ENCODE assay signal across 23 cellular contexts in the genomic region with DNA sequence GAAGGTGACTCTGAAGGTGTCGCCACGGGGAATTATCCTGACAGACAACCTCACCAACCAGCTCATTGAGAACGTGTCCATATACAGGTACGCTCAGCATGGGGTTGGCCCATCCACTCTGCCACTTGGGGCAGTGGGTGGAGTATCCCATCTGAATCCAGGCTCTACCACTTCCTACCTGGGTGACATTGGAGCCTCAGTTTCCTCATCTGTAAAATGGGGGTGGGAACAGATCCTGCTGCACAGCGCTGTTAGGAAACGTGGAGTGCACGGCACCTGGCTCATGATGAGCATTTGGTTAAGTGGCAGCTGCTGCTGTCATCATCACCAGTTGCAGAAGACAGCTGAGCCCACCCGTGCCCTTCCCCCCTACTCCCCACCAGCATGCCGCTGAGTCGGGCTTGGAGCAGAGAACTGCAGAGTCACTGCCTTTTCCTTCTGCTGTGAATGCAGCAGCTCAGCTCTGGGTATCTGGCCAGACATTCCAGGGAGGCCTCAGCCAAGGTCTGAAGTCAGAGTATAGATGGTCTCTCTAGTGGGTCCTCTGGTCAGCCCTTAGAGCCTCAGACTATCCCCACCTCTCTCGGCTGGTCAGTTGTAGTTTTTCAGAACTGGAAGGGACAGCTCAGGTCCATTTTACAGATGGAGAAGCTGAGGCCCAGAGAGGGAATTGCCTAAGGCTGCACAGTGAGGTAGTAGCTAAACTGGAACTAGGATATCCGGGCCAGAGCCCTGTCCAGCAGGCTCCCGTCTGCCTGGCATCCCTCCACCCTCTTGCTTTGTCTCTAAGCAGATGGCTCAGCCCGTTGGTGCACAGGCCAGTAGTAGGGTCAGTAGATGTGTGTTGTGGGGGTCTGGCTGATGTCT. TPM values are rescaled to one million over a fixed set of nuclear protein-coding genes. Genes with fewer than 3 reads are reported as not detected.
DNase-seq lines count a peak whose midpoint lies in the region; ATAC-seq, FAIRE-seq and TF ChIP-seq lines count a peak whose summit lies in the region.
"Had no signal": no experiment of that assay in that cellular context is flagged by ENCODE, and none has a peak within 500 bp of the region (broad histone marks: within the 10 kb centered on the region; RNA-seq: fewer than 3 reads in every experiment).

No MANE protein-coding gene starts in this region.

- peak overlapping the region; percentile 4 for H3K27ac Mint-ChIP-seq in activated naive CD8-positive, alpha-beta T cell treated with anti-CD3 and anti-CD28 coated beads, Interleukin-2, amount 50 U/mL, for 24 hours
- H3K27ac Mint-ChIP-seq in immature natural killer cell: peak overlapping the region in 3 of 6 donors; percentile 19 to 79 (median 53)
- H3K27ac Mint-ChIP-seq: dendritic cell treated with granulocyte-macrophage colony-stimulating factor and Interleukin-4, amounts not matched to agents 40 ng/mL and 50 ng/mL, for 4 days had no signal

- no peaks in the 10 kb centered on the region for H3K79me2 ChIP-seq in HepG2 (ENCODE audit: insufficient read depth, low read length)

- H3K4me1 ChIP-seq in HepG2 (ENCODE audit: insufficient read depth, low read length) (peaks cover 35% of the 10 kb centered on the region), right lobe of liver (peaks cover 0 to 11% (median 2%) of the 10 kb centered on the region in 4 donors), lower lobe of right lung (peaks cover 81% of the 10 kb centered on the region)

- TF ChIP-seq CTCF in HepG2 (CRISPR knock-in tag; IDR thresholded peaks at IDR 0.05) (no peak), right lobe of liver (IDR thresholded peaks at IDR 0.05) (no peak), lower lobe of right lung (IDR thresholded peaks at IDR 0.05) (no peak)

- H3K9me3 ChIP-seq in HepG2 (ENCODE audit: low read length): no peaks in the 10 kb centered on the region
- H3K9me3 ChIP-seq in right lobe of liver: no peaks in the 10 kb centered on the region
- no peaks in the 10 kb centered on the region for H3K9me3 ChIP-seq in lower lobe of right lung
- H3K9me3 ChIP-seq: vagina had no signal

- peaks cover 76% of the 10 kb centered on the region for H3K4me1 Mint-ChIP-seq in activated naive CD8-positive, alpha-beta T cell treated with anti-CD3 and anti-CD28 coated beads, Interleukin-2, amount 50 U/mL, for 24 hours
- peaks cover 63 to 67% of the 10 kb centered on the region in 2 donors for H3K4me1 Mint-ChIP-seq in immature natural killer cell

- intact Hi-C loops in HepG2 (cut with micrococcal nuclease; ENCODE audit: unreplicated experiment) (no loop called here), right lobe of liver (cut with DNase I) (no loop called here), lower lobe of right lung (cut with DNase I) (no loop called here)

- no peaks in the 10 kb centered on the region for H3K36me3 Mint-ChIP-seq in activated naive CD8-positive, alpha-beta T cell treated with anti-CD3 and anti-CD28 coated beads, Interleukin-2, amount 50 U/mL, for 24 hours (ENCODE audit: low read depth)
- H3K36me3 Mint-ChIP-seq in immature natural killer cell: peaks cover 5 to 18% (median 13%) of the 10 kb centered on the region in 3 donors
- H3K36me3 Mint-ChIP-seq: brain had no signal

- no peak overlapping the region for H2AFZ ChIP-seq in HepG2 (ENCODE audit: low read length)

- no peak for TF ChIP-seq EP300 in HepG2 (IDR thresholded peaks at IDR 0.05; ENCODE audit: low read depth in 2 of 2, low read length in 2 of 2)
- TF ChIP-seq EP300 in HepG2 (CRISPR knock-in tag; IDR thresholded peaks at IDR 0.05; ENCODE audit: borderline replicate concordance): no peak

- peaks cover 2% of the 10 kb centered on the region for H3K27me3 Mint-ChIP-seq in activated naive CD8-positive, alpha-beta T cell treated with anti-CD3 and anti-CD28 coated beads, Interleukin-2, amount 50 U/mL, for 24 hours
- H3K27me3 Mint-ChIP-seq in immature natural killer cell (ENCODE audit: low read depth in 3 of 3): peaks cover 0 to 3% (median 2%) of the 10 kb centered on the region in 3 donors
- H3K27me3 Mint-ChIP-seq: activated naive CD8-positive, alpha-beta T cell treated with anti-CD3 and anti-CD28 coated beads, Interleukin-2, amount 10 ng/mL, durations not matched to agents 7 days and 5 days; brain; dendritic cell treated with granulocyte-macrophage colony-stimulating factor and Interleukin-4, amounts not matched to agents 40 ng/mL and 50 ng/mL, for 4 days had no signal

- no peak overlapping the region for H3K27ac ChIP-seq in HepG2 (ENCODE audit: extremely low read length, insufficient read depth, low read length)
- H3K27ac ChIP-seq in right lobe of liver: no peak overlapping the region
- no peak overlapping the region for H3K27ac ChIP-seq in lower lobe of right lung
- H3K27ac ChIP-seq: HL-60, vagina, WERI-Rb-1 had no signal

- H3K4me2 ChIP-seq in HepG2 (ENCODE audit: low read depth, low read length): no peak overlapping the region

- no peak overlapping the region for H3K9ac ChIP-seq in HepG2 (ENCODE audit: insufficient read depth, low read depth, low read length)

- POLR2A ChIA-PET in HepG2 (lab: Yijun Ruan, JAX): interaction anchor here (1.0 kb wide), 1 partner anchor 11 kb away, joined by 3 read pairs; no protein-coding TSS in a partner anchor

- DNase-seq in HepG2 (ENCODE audit: low spot score) (no peak), right lobe of liver (no peak), lower lobe of right lung (peak; percentile 29), NCI-H2081 (lab: John Stamatoyannopoulos, UW) (no peak), immature natural killer cell (no peak), OCI-M1 (lab: John Stamatoyannopoulos, UW) (no peak)
- DNase-seq in activated naive CD8-positive, alpha-beta T cell treated with anti-CD3 and anti-CD28 coated beads, Interleukin-2, amount 50 U/mL, for 24 hours: no peak
- DNase-seq: activated CD4-positive, alpha-beta T cell treated with anti-CD3 and anti-CD28 coated beads, Interleukin-2, amount 50 U/mL, for 48 hours; activated naive CD8-positive, alpha-beta T cell treated with anti-CD3 and anti-CD28 coated beads, Interleukin-2, amount 10 ng/mL, durations not matched to agents 7 days and 5 days; activated T-cell treated with anti-CD3 and anti-CD28 coated beads, Interleukin-2, amount 50 U/mL, for 48 hours; DMS79; NCI-H1048; NCI-H2029 treated with DMSO at 0.1 percent for 48 hours; NCI-H510A treated with DMSO at 0.1 percent for 48 hours; SHP77 treated with DMSO at 0.1 percent for 48 hours; WERI-Rb-1 had no signal

- CTCF ChIA-PET in HepG2 (lab: Yijun Ruan, JAX; ENCODE audit: low intra/inter-chr PET ratio, low total read pairs): no interaction called here

- H3K36me3 ChIP-seq in HepG2 (replicated peaks in 1 of 2; ENCODE audit: control insufficient read depth in 1 of 2, insufficient read depth in 2 of 2, low read length in 2 of 2) (peaks cover 1 to 6% of the 10 kb centered on the region in 2 experiments; a peak in 4 of 5 replicates), right lobe of liver (peaks cover 0 to 3% (median 0%) of the 10 kb centered on the region in 4 donors), lower lobe of right lung (peaks cover 19% of the 10 kb centered on the region)
- H3K36me3 ChIP-seq: WERI-Rb-1 had no signal

- H3K27me3 ChIP-seq in HepG2 (ENCODE audit: control insufficient read depth in 1 of 2, insufficient read depth in 2 of 2, low read length in 2 of 2) (no peaks in the 10 kb centered on the region), right lobe of liver (no peaks in the 10 kb centered on the region), lower lobe of right lung (ENCODE audit: low read depth) (no peaks in the 10 kb centered on the region)
- H3K27me3 ChIP-seq: vagina had no signal

- H3K4me3 Mint-ChIP-seq in activated naive CD8-positive, alpha-beta T cell treated with anti-CD3 and anti-CD28 coated beads, Interleukin-2, amount 50 U/mL, for 24 hours: no peak overlapping the region
- H3K4me3 Mint-ChIP-seq in immature natural killer cell: peak overlapping the region in 1 of 5 donors; percentile 51
- H3K4me3 Mint-ChIP-seq: activated naive CD8-positive, alpha-beta T cell treated with anti-CD3 and anti-CD28 coated beads, Interleukin-2, amount 10 ng/mL, durations not matched to agents 7 days and 5 days; brain; dendritic cell treated with granulocyte-macrophage colony-stimulating factor and Interleukin-4, amounts not matched to agents 40 ng/mL and 50 ng/mL, for 4 days had no signal

- ATAC-seq in HepG2: no peak
- ATAC-seq in right lobe of liver: no peak
- no peak for ATAC-seq in activated naive CD8-positive, alpha-beta T cell treated with anti-CD3 and anti-CD28 coated beads, Interleukin-2, amount 50 U/mL, for 24 hours
- ATAC-seq in lower lobe of right lung: no peak
- no peak for ATAC-seq in GM19397 (IDR thresholded peaks at IDR 0.05; ENCODE audit: unreplicated experiment)
- ATAC-seq: HCT116, left lobe of liver had no signal

- TF ChIP-seq RAD21 in HepG2 (CRISPR knock-in tag; IDR thresholded peaks at IDR 0.05): no peak

- WGBS in HepG2 (ENCODE audit: low lambda C conversion rate): 95% methylated on average over 8 of the region's 14 CpGs
- WGBS in right lobe of liver (ENCODE audit: insufficient coverage, low coverage, low lambda C conversion rate, missing lambda C conversion rate): 91% methylated on average over 4 of the region's 14 CpGs

- H3K4me3 ChIP-seq in HepG2 (replicated peaks in 1 of 3; ENCODE audit: insufficient read depth in 1 of 3, low read depth in 2 of 3, low read length in 3 of 3) (no peak overlapping the region), right lobe of liver (no peak overlapping the region), lower lobe of right lung (no peak overlapping the region)
- H3K4me3 ChIP-seq: vagina had no signal

- H3K9me3 Mint-ChIP-seq in activated naive CD8-positive, alpha-beta T cell treated with anti-CD3 and anti-CD28 coated beads, Interleukin-2, amount 50 U/mL, for 24 hours: no peaks in the 10 kb centered on the region
- H3K9me3 Mint-ChIP-seq in immature natural killer cell: no peaks in the 10 kb centered on the region
- H3K9me3 Mint-ChIP-seq: activated naive CD8-positive, alpha-beta T cell treated with anti-CD3 and anti-CD28 coated beads, Interleukin-2, amount 10 ng/mL, durations not matched to agents 7 days and 5 days; dendritic cell treated with granulocyte-macrophage colony-stimulating factor and Interleukin-4, amounts not matched to agents 40 ng/mL and 50 ng/mL, for 4 days had no signal

- no peaks in the 10 kb centered on the region for H4K20me1 ChIP-seq in HepG2 (ENCODE audit: insufficient read depth, low read length)

- no peak for FAIRE-seq in HepG2 (lab: Jason Lieb, UNC)

- in situ Hi-C loops in HepG2 (cut with HindIII; ENCODE audit: extremely low pct_ligation_motif_present, low pct_unique_long_range_greater_than_20kb): no loop called here

- BruUV-seq in HepG2 (replicated peaks; lab: Mats Ljungman, UMichigan): no TSS peak

- TF ChIP-seq POLR2A in HepG2 (IDR thresholded peaks at IDR 0.05; ENCODE audit: insufficient read depth in 1 of 2, low read depth in 2 of 2, low read length in 2 of 2) (no peak), right lobe of liver (IDR thresholded peaks at IDR 0.05) (no peak)

RNA-seq across cellular contexts. Expression of a gene that starts 11.7 kb away (rescaled TPM):
- 6.3 and 7.2 TPM in 2 replicates for total RNA-seq in HepG2 (2016; rRNA removed; fragmentation: Illumina TruSeq; extraction: Trizol)
- total RNA-seq in HepG2 (2016; cell fraction: cytosol; rRNA removed; fragmentation: Illumina TruSeq; extraction: Trizol; ENCODE audit: low read depth): 1.6 and 1.8 TPM in 2 replicates
- 5.6 and 7.1 TPM in 2 replicates for total RNA-seq in HepG2 (2016; cell fraction: insoluble cytoplasmic fraction; rRNA removed; fragmentation: Illumina TruSeq; extraction: Trizol)
- total RNA-seq in HepG2 (2016; cell fraction: membrane; rRNA removed; fragmentation: Illumina TruSeq; extraction: Trizol): 5.1 and 6.4 TPM in 2 replicates
- 4.2 and 4.7 TPM in 2 replicates for total RNA-seq in HepG2 (2016; cell fraction: nucleus; rRNA removed; fragmentation: Illumina TruSeq; extraction: Trizol)
- polyA plus RNA-seq in HepG2 (2011; rRNA removed): 12.1 and 13.7 TPM in 2 replicates
- 9.5 and 10.4 TPM in 2 replicates for polyA plus RNA-seq in HepG2 (2011; cell fraction: cytosol; rRNA removed)
- 22.0 and 26.7 TPM in 2 replicates for polyA plus RNA-seq in HepG2 (2011; cell fraction: nucleus; rRNA removed)
- 7.7 and 7.8 TPM in 2 replicates for polyA plus RNA-seq in HepG2 (2012)
- polyA plus RNA-seq in HepG2 (2016; cell fraction: cytosol; fragmentation: Illumina TruSeq; extraction: Trizol; ENCODE audit: low read depth): 1.6 and 1.8 TPM in 2 replicates
- 7.0 and 8.1 TPM in 2 replicates for polyA plus RNA-seq in HepG2 (2016; cell fraction: insoluble cytoplasmic fraction; fragmentation: Illumina TruSeq; extraction: Trizol; ENCODE audit: low read depth)
- 4.6 and 4.8 TPM in 2 replicates for polyA plus RNA-seq in HepG2 (2016; cell fraction: membrane; fragmentation: Illumina TruSeq; extraction: Trizol; ENCODE audit: low read depth)
- polyA plus RNA-seq in HepG2 (2016; cell fraction: nucleus; fragmentation: Illumina TruSeq; extraction: Trizol; ENCODE audit: insufficient read depth, low read depth): 12.0 and 13.6 TPM in 2 replicates
- 12.3 and 19.3 TPM in 2 replicates for polyA minus RNA-seq in HepG2 (2011; rRNA and poly(A)+ RNA removed; ENCODE audit: low replicate concordance)
- 6.8 and 10.5 TPM in 2 replicates for polyA minus RNA-seq in HepG2 (2011; cell fraction: cytosol; rRNA and poly(A)+ RNA removed)
- 6.1 and 6.2 TPM in 2 replicates for polyA minus RNA-seq in HepG2 (2011; cell fraction: nucleus; rRNA and poly(A)+ RNA removed)
- 10 to 100 TPM; 15.3 to 24.3 (median 16.7) TPM for total RNA-seq in right lobe of liver
- total RNA-seq in lower lobe of right lung: 30.3 TPM
- polyA plus RNA-seq in immature natural killer cell: 10 to 100 TPM; 46.5 to 81.5 (median 69.2) TPM
